In genomic region chr2:233354500-233354924, GRCh38 we compare ENCODE assay signal across 7 cellular contexts. TPM values are rescaled to one million over a fixed set of nuclear protein-coding genes. Genes with fewer than 3 reads are reported as not detected.
DNase-seq lines count a peak whose midpoint lies in the region; ATAC-seq, FAIRE-seq and TF ChIP-seq lines count a peak whose summit lies in the region.

No MANE protein-coding gene starts in this region.

- H3K36me3 Mint-ChIP-seq in astrocyte (ENCODE audit: low read depth, unreplicated experiment) (peaks cover 5% of the 10 kb centered on the region), naive B cell (peaks cover 0 to 5% of the 10 kb centered on the region in 2 donors)

- H3K79me2 ChIP-seq in astrocyte (ENCODE audit: insufficient read depth, low read length), result peaks cover 46% of the 10 kb centered on the region

- peak overlapping the region; percentile 78 for H3K9ac ChIP-seq in astrocyte (ENCODE audit: low read length)

- TF ChIP-seq POLR2A in GM19099 (IDR thresholded peaks at IDR 0.05; ENCODE audit: extremely low read depth, insufficient read length, low read depth), result peak; percentile 70

- ATAC-seq in HG02973 (IDR thresholded peaks at IDR 0.05; ENCODE audit: unreplicated experiment) (peak; percentile 16), naive B cell (ENCODE audit: low read depth in 2 of 2) (peak; percentile 3 to 9)

- H3K9me3 Mint-ChIP-seq in astrocyte (ENCODE audit: unreplicated experiment), result peaks cover 3% of the 10 kb centered on the region
- peaks cover 0 to 2% (median 0%) of the 10 kb centered on the region in 7 donors for H3K9me3 Mint-ChIP-seq in naive B cell

- peaks cover 30% of the 10 kb centered on the region for H3K4me1 ChIP-seq in astrocyte (ENCODE audit: insufficient read depth, low read length)

- no peak overlapping the region for H3K27ac Mint-ChIP-seq in astrocyte (ENCODE audit: unreplicated experiment)
- peak overlapping the region in 1 of 6 donors; percentile 96 for H3K27ac Mint-ChIP-seq in naive B cell

- H3K4me3 ChIP-seq in astrocyte (ENCODE audit: insufficient read depth, low read depth, low read length), result peak overlapping the region; percentile 70

- no peak for DNase-seq in astrocyte (ENCODE audit: low read depth)
- DNase-seq in naive B cell, result no peak
- DNase-seq in GM19239 (ENCODE audit: insufficient read length, low spot score), result no peak
- DNase-seq in NCI-H2196 (lab: John Stamatoyannopoulos, UW; ENCODE audit: unreplicated experiment), result no peak
- DNase-seq in iPS-NIHi11 (ENCODE audit: low spot score), result no peak

- H3K27me3 Mint-ChIP-seq in astrocyte (ENCODE audit: low read depth, unreplicated experiment) (no peaks in the 10 kb centered on the region), naive B cell (no peaks in the 10 kb centered on the region)

- H3K4me1 Mint-ChIP-seq in astrocyte (ENCODE audit: low read depth, unreplicated experiment) (peaks cover 29% of the 10 kb centered on the region), naive B cell (peaks cover 71 to 88% (median 86%) of the 10 kb centered on the region in 3 donors)

- TF ChIP-seq CTCF in astrocyte (IDR thresholded peaks at IDR 0.05; ENCODE audit: insufficient read depth, low read depth, low read length), result no peak

- no peak overlapping the region for H3K27ac ChIP-seq in astrocyte (ENCODE audit: low read depth, low read length)

- no peaks in the 10 kb centered on the region for H3K36me3 ChIP-seq in astrocyte (ENCODE audit: insufficient read depth, low read length)

- H3K4me2 ChIP-seq in astrocyte (ENCODE audit: low read length), result peak overlapping the region; percentile 97

- no peak overlapping the region for H2AFZ ChIP-seq in astrocyte (ENCODE audit: low read depth, low read length)

- H3K27me3 ChIP-seq in astrocyte (ENCODE audit: insufficient read depth, low read length), result no peaks in the 10 kb centered on the region

- FAIRE-seq in astrocyte (lab: Jason Lieb, UNC) (no peak), GM19239 (lab: Jason Lieb, UNC) (no peak)

- peaks cover 40% of the 10 kb centered on the region for H4K20me1 ChIP-seq in astrocyte (ENCODE audit: insufficient read depth, low read length)

- H3K9me3 ChIP-seq in astrocyte (ENCODE audit: insufficient read depth, low read depth, low read length), result no peaks in the 10 kb centered on the region

- no peak overlapping the region for H3K4me3 Mint-ChIP-seq in astrocyte (ENCODE audit: unreplicated experiment)
- H3K4me3 Mint-ChIP-seq in naive B cell, result peak overlapping the region in 4 of 8 donors; percentile 33 to 92 (median 68)

RNA-seq across cellular contexts. Expression of gene DGKD, which starts 0.2 kb away (rescaled TPM):
- total RNA-seq in astrocyte, result 17.7 and 18.1 TPM in 2 replicates
- 100 to 1,000 TPM in 1 of 6 donors, 10 to 100 TPM in 5; 38.0 to 111 (median 67.7) TPM for polyA plus RNA-seq in naive B cell (ENCODE audit: low read depth in 6 of 6)

RNA-seq across cellular contexts. Expression of gene SAG, which starts 46.9 kb away (rescaled TPM):
- total RNA-seq in astrocyte, result not detected in 2 replicates
- polyA plus RNA-seq in naive B cell (ENCODE audit: low read depth in 6 of 6), result not detected
